Comparison of ENCODE assay signal across 9 cellular contexts in the genomic region with DNA sequence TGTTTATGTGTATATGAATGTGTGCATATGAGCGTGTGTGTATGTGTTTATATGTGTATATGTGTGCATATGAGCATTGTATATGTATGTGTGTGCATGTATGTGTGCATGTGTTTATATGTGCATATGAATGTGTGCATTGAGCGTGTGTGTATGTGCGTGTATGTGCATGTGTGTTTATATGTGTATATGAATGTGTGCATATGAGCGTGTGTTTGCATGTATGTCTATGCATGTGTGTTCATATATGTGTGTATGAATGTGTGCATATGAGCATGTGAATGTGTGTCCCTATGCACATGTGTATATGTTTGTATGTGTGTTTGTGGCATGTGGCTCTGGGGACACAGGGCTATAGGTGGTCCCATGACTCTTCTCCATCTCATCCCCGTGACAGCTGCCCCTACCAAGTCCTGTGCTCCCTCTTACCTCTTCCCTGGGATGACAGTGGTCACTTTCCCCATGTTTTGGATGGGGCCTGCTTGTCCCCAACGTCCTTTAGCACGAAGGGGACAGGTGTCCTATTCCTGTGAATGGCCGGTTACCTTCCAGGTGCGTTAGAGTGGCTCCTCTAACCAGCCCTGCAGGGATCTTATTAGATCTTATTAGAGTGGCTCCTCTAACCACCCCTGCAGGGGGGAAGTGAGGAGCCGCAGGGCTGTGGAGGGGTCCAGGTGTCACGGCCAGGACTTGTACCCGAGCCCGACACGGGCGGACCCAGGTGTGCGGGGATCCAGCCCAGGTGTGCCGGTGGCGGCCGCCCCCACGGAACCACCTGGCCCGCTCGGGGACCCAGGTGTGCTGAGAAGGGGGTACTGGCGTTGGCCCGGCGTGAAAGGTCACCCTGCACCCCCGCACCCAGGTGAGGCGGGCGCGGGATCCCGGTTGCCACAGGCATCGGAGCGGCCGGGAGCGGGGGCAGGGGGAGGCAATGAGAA.
A peak's percentile ranks its signal among the peaks of the same experiment; 100 is the strongest.
DNase-seq lines count a peak whose midpoint lies in the region; ATAC-seq, FAIRE-seq and TF ChIP-seq lines count a peak whose summit lies in the region.
"Had no signal": no experiment of that assay in that cellular context is flagged by ENCODE, and none has a peak within 500 bp of the region (broad histone marks: within the 10 kb centered on the region; RNA-seq: fewer than 3 reads in every experiment).

No MANE protein-coding gene starts in this region.

- no peak for FAIRE-seq in small intestine (lab: Jason Lieb, UNC)

- H3K9me3 ChIP-seq in small intestine (ENCODE audit: control insufficient read depth, low read depth), result no peaks in the 10 kb centered on the region

- TF ChIP-seq CTCF in glutamatergic neuron (IDR thresholded peaks at IDR 0.05; ENCODE audit: partially characterized antibody, unreplicated experiment), result no peak

- peak overlapping the region; percentile 10 to 64 for H3K4me3 ChIP-seq in small intestine (ENCODE audit: low read depth in 1 of 2, low read length in 2 of 2)

- H3K27me3 Mint-ChIP-seq in activated CD8-positive, alpha-beta memory T cell treated with anti-CD3 and anti-CD28 coated beads, Interleukin-2, amount 10 ng/mL, durations not matched to agents 7 days and 5 days, result peaks cover 20% of the 10 kb centered on the region
- H3K27me3 Mint-ChIP-seq in glutamatergic neuron (ENCODE audit: unreplicated experiment), result peaks cover 15% of the 10 kb centered on the region

- H3K27me3 ChIP-seq in small intestine (ENCODE audit: control insufficient read depth in 2 of 2, insufficient read depth in 2 of 2, low read length in 2 of 2), result no peaks in the 10 kb centered on the region

- CTCF ChIA-PET in activated CD8-positive, alpha-beta memory T cell treated with anti-CD3 and anti-CD28 coated beads, Interleukin-2, amount 10 ng/mL, durations not matched to agents 7 days and 5 days (lab: Charles Lee), result no interaction called here

- H3K36me3 ChIP-seq in small intestine (ENCODE audit: control insufficient read depth in 2 of 2, insufficient read depth in 2 of 2, low read length in 2 of 2), result no peaks in the 10 kb centered on the region

- peaks cover 23% of the 10 kb centered on the region for H3K4me1 Mint-ChIP-seq in activated CD8-positive, alpha-beta memory T cell treated with anti-CD3 and anti-CD28 coated beads, Interleukin-2, amount 10 ng/mL, durations not matched to agents 7 days and 5 days
- peaks cover 5% of the 10 kb centered on the region for H3K4me1 Mint-ChIP-seq in glutamatergic neuron (ENCODE audit: low read depth, unreplicated experiment)

- DNase-seq in activated CD8-positive, alpha-beta memory T cell treated with anti-CD3 and anti-CD28 coated beads, Interleukin-2, amount 10 ng/mL, durations not matched to agents 7 days and 5 days, result no peak
- DNase-seq in activated CD8-positive, alpha-beta memory T cell treated with anti-CD3 and anti-CD28 coated beads, Interleukin-2, amount 50 U/mL, for 4 hours, result no peak
- DNase-seq in RPMI8226 (peak; percentile 77), glutamatergic neuron (no peak), small intestine (no peak), COLO829 (ENCODE audit: low spot score) (no peak), OCI-M2 (lab: John Stamatoyannopoulos, UW; ENCODE audit: unreplicated experiment) (no peak), NCI-H187 treated with DMSO at 0.1 percent for 48 hours (lab: John Stamatoyannopoulos, UW) (no peak)

- no peak for ATAC-seq in activated CD8-positive, alpha-beta memory T cell treated with anti-CD3 and anti-CD28 coated beads, Interleukin-2, amount 10 ng/mL, durations not matched to agents 7 days and 5 days

- no peak overlapping the region for H3K27ac Mint-ChIP-seq in activated CD8-positive, alpha-beta memory T cell treated with anti-CD3 and anti-CD28 coated beads, Interleukin-2, amount 10 ng/mL, durations not matched to agents 7 days and 5 days
- H3K27ac Mint-ChIP-seq in glutamatergic neuron (ENCODE audit: unreplicated experiment), result no peak overlapping the region
- H3K27ac Mint-ChIP-seq: activated naive CD4-positive, alpha-beta T cell treated with anti-CD3 and anti-CD28 coated beads, Interleukin-2, amount 50 U/mL, for 72 hours had no signal

- no peaks in the 10 kb centered on the region for H3K4me1 ChIP-seq in small intestine (ENCODE audit: control insufficient read depth in 2 of 2, insufficient read depth in 1 of 2, low read depth in 1 of 2, low read length in 1 of 2)

- no peak overlapping the region for H3K27ac ChIP-seq in small intestine (ENCODE audit: low read depth in 1 of 2, low read length in 1 of 2)

- H3K36me3 Mint-ChIP-seq in activated CD8-positive, alpha-beta memory T cell treated with anti-CD3 and anti-CD28 coated beads, Interleukin-2, amount 10 ng/mL, durations not matched to agents 7 days and 5 days, result no peaks in the 10 kb centered on the region
- H3K36me3 Mint-ChIP-seq in glutamatergic neuron (ENCODE audit: unreplicated experiment), result no peaks in the 10 kb centered on the region
- H3K36me3 Mint-ChIP-seq: activated naive CD4-positive, alpha-beta T cell treated with anti-CD3 and anti-CD28 coated beads, Interleukin-2, amount 50 U/mL, for 72 hours had no signal

- no peaks in the 10 kb centered on the region for H3K9me3 Mint-ChIP-seq in activated CD8-positive, alpha-beta memory T cell treated with anti-CD3 and anti-CD28 coated beads, Interleukin-2, amount 10 ng/mL, durations not matched to agents 7 days and 5 days (ENCODE audit: low read depth)
- peaks cover 4% of the 10 kb centered on the region for H3K9me3 Mint-ChIP-seq in glutamatergic neuron (ENCODE audit: unreplicated experiment)
- H3K9me3 Mint-ChIP-seq: activated naive CD4-positive, alpha-beta T cell treated with anti-CD3 and anti-CD28 coated beads, Interleukin-2, amount 50 U/mL, for 72 hours had no signal

- peak overlapping the region; percentile 44 for H3K4me3 Mint-ChIP-seq in activated CD8-positive, alpha-beta memory T cell treated with anti-CD3 and anti-CD28 coated beads, Interleukin-2, amount 10 ng/mL, durations not matched to agents 7 days and 5 days
- peak overlapping the region; percentile 57 for H3K4me3 Mint-ChIP-seq in glutamatergic neuron (ENCODE audit: unreplicated experiment)

- WGBS in small intestine, 3 donors, result 24 to 30% (median 28%) methylated on average over 18 to 34 of the region's 34 CpGs
